In genomic region chr19:17327654-17328516, GRCh38 we compare ENCODE assay signal across 1 cellular context.
TF ChIP-seq lines count a peak whose summit lies in the region.

No MANE protein-coding gene starts in this region.

TF ChIP-seq in HCT116, 20 proteins besides CTCF, POLR2A, EP300 and RAD21 (continued from another document):
- TF ChIP-seq MAX (IDR thresholded peaks at IDR 0.05) (peak; percentile 76; the same call in 1 of the 2 replicates), ZFX (IDR thresholded peaks at IDR 0.05) (0 out of 2 replicates have a peak, but pooled peaks have one; percentile 19)
